22 cellular contexts compared by ENCODE assay signal in the genomic region with DNA sequence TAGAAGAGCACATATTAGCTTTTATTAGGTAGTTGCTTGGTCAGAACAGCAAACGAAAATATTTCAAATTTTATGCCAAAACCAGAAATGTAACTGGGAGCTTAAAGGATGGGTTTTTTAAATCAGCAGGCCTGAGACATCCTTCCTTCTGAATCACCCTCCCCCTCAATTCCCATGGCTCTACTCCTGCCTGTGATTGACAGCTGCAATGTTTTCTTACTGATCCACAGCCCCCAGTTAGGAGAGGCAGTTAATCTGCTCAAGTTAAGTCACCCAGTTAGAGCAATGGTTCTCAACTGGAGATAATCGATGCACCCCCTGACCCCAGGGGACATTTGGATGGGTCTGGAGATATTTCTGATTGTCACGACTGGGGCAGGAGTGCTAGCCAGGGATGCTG.
"Had no signal": no experiment of that assay in that cellular context is flagged by ENCODE, and none has a peak within 500 bp of the region (broad histone marks: within the 10 kb centered on the region; RNA-seq: fewer than 3 reads in every experiment).

No MANE protein-coding gene starts in this region.

- ATAC-seq: activated naive CD8-positive, alpha-beta T cell treated with anti-CD3 and anti-CD28 coated beads, Interleukin-2, amount 50 U/mL, for 24 hours; esophagus mucosa; gastroesophageal sphincter; heart right ventricle; left ventricle myocardium superior; stimulated activated naive CD8-positive, alpha-beta T cell treated with anti-CD3 and anti-CD28 coated beads, Interleukin-15, Interleukin-2, amounts not matched to agents 100 U/mL and 50 U/mL, for 24 hours; WTC11 had no signal

- H3K4me3 ChIP-seq: breast epithelium, gastroesophageal sphincter, heart right ventricle, tibial nerve, uterus had no signal

- H3K9me3 Mint-ChIP-seq: activated CD4-positive, alpha-beta memory T cell treated with anti-CD3 and anti-CD28 coated beads, Interleukin-2, amount 10 ng/mL, durations not matched to agents 7 days and 5 days; activated naive CD4-positive, alpha-beta T cell treated with anti-CD3 and anti-CD28 coated beads for 36 hours; activated naive CD8-positive, alpha-beta T cell treated with anti-CD3 and anti-CD28 coated beads, Interleukin-2, amount 50 U/mL, for 24 hours; activated T-helper 2 cell treated with anti-CD3 and anti-CD28 coated beads, Interferon-gamma antibody, Interleukin-2, Interleukin-4, amounts not matched to agents 10 μg/mL and 5 μg/mL and 100 μg/mL, durations not matched to agents 14 hours and 24 hours and 36 hours; immature natural killer cell; T-helper 2 cell treated with Interferon-gamma antibody and Interleukin-4, amounts not matched to agents 5 μg/mL and 100 μg/mL, for 36 hours; WTC11 had no signal

- H3K9me3 ChIP-seq: breast epithelium, gastroesophageal sphincter, heart right ventricle, tibial nerve, uterus had no signal

- H3K9ac ChIP-seq: parathyroid adenoma had no signal

- H2AFZ ChIP-seq: parathyroid adenoma had no signal

- H3K79me2 ChIP-seq: parathyroid adenoma had no signal

- H3K36me3 ChIP-seq: uterus had no signal

- FAIRE-seq: TTC549 had no signal

- H3K4me1 ChIP-seq: breast epithelium, gastroesophageal sphincter, heart right ventricle, parathyroid adenoma, uterus had no signal

- DNase-seq: activated CD4-positive, alpha-beta memory T cell treated with anti-CD3 and anti-CD28 coated beads, Interleukin-2, amount 10 ng/mL, durations not matched to agents 7 days and 5 days; activated CD4-positive, alpha-beta T cell treated with anti-CD3 and anti-CD28 coated beads for 4 hours; activated naive CD4-positive, alpha-beta T cell treated with anti-CD3 and anti-CD28 coated beads for 36 hours; activated naive CD8-positive, alpha-beta T cell treated with anti-CD3 and anti-CD28 coated beads, Interleukin-2, amount 50 U/mL, for 24 hours; activated T-cell treated with anti-CD3 and anti-CD28 coated beads, Interleukin-2, amount 50 U/mL, for 1 hour; aorta; cerebellar nuclear complex; effector CD4-positive, alpha-beta T cell; heart right ventricle; immature natural killer cell; left ventricle myocardium superior; stimulated activated naive CD8-positive, alpha-beta T cell treated with anti-CD3 and anti-CD28 coated beads, Interleukin-15, Interleukin-2, amounts not matched to agents 100 U/mL and 50 U/mL, for 24 hours; uterus had no signal

- H3K27ac ChIP-seq: breast epithelium, gastroesophageal sphincter, heart right ventricle, parathyroid adenoma, tibial nerve, uterus had no signal

- H3K27me3 Mint-ChIP-seq: activated CD4-positive, alpha-beta memory T cell treated with anti-CD3 and anti-CD28 coated beads, Interleukin-2, amount 10 ng/mL, durations not matched to agents 7 days and 5 days; activated naive CD8-positive, alpha-beta T cell treated with anti-CD3 and anti-CD28 coated beads, Interleukin-2, amount 50 U/mL, for 24 hours had no signal

- H3K27me3 ChIP-seq: breast epithelium, gastroesophageal sphincter, heart right ventricle, tibial nerve, uterus had no signal

- H3K4me3 Mint-ChIP-seq: activated CD4-positive, alpha-beta memory T cell treated with anti-CD3 and anti-CD28 coated beads, Interleukin-2, amount 10 ng/mL, durations not matched to agents 7 days and 5 days; activated naive CD4-positive, alpha-beta T cell treated with anti-CD3 and anti-CD28 coated beads for 36 hours; activated naive CD8-positive, alpha-beta T cell treated with anti-CD3 and anti-CD28 coated beads, Interleukin-2, amount 50 U/mL, for 24 hours; immature natural killer cell; T-helper 2 cell treated with Interferon-gamma antibody and Interleukin-4, amounts not matched to agents 5 μg/mL and 100 μg/mL, for 36 hours; WTC11 had no signal

- H3K4me1 Mint-ChIP-seq: activated naive CD8-positive, alpha-beta T cell treated with anti-CD3 and anti-CD28 coated beads, Interleukin-2, amount 50 U/mL, for 24 hours had no signal

- H3K27ac Mint-ChIP-seq: activated CD4-positive, alpha-beta memory T cell treated with anti-CD3 and anti-CD28 coated beads, Interleukin-2, amount 10 ng/mL, durations not matched to agents 7 days and 5 days; activated naive CD4-positive, alpha-beta T cell treated with anti-CD3 and anti-CD28 coated beads for 36 hours; activated naive CD8-positive, alpha-beta T cell treated with anti-CD3 and anti-CD28 coated beads, Interleukin-2, amount 50 U/mL, for 24 hours; activated T-helper 2 cell treated with anti-CD3 and anti-CD28 coated beads, Interferon-gamma antibody, Interleukin-2, Interleukin-4, amounts not matched to agents 10 μg/mL and 5 μg/mL and 100 μg/mL, durations not matched to agents 14 hours and 24 hours and 36 hours; immature natural killer cell; T-helper 2 cell treated with Interferon-gamma antibody and Interleukin-4, amounts not matched to agents 5 μg/mL and 100 μg/mL, for 36 hours; WTC11 had no signal
